10 cellular contexts compared by ENCODE assay signal in the genomic region with DNA sequence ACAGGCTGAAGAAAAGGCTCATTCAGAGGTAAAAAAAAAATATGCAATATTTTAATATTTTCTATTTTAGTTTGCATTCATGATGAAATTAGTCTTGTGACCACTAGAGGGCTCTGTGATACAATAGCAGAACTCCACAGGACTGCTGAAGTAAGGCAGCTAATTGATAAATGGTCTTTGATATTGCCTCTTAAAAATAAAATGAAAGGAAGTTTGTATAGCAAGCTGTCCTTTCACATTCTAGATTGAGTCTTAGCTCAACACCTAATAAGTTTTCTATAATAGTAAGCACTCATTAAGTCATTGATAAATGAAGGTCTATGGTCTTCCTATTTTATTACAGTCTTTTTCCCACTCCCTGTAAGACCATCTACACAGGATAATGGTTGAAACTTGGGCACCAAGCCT.
DNase-seq lines count a peak whose midpoint lies in the region; ATAC-seq and TF ChIP-seq lines count a peak whose summit lies in the region.
"Had no signal": no experiment of that assay in that cellular context is flagged by ENCODE, and none has a peak within 500 bp of the region (broad histone marks: within the 10 kb centered on the region; RNA-seq: fewer than 3 reads in every experiment).

No MANE protein-coding gene starts in this region.

- intact Hi-C loops in head of caudate nucleus (cut with DNase I) = no loop called here

- DNase-seq in NOMO-1 treated with DMSO at 0.1 percent for 48 hours (lab: John Stamatoyannopoulos, UW; ENCODE audit: unreplicated experiment) (peak; percentile 43), NOMO-1 treated with dmso at 0.1 percent for 144 hours (lab: John Stamatoyannopoulos, UW; ENCODE audit: unreplicated experiment) (no peak), NCI-H2171 (lab: John Stamatoyannopoulos, UW) (peak; percentile 41), medulla oblongata (ENCODE audit: extremely low spot score) (peak; percentile 42), head of caudate nucleus (no peak)

- no peaks in the 10 kb centered on the region for H3K9me3 Mint-ChIP-seq in brain
- H3K9me3 Mint-ChIP-seq: activated naive CD4-positive, alpha-beta T cell treated with anti-CD3 and anti-CD28 coated beads, Interleukin-2, amount 50 U/mL, for 24 hours; CD4-positive, alpha-beta memory T cell had no signal

- H3K4me3 Mint-ChIP-seq in brain = no peak overlapping the region
- H3K4me3 Mint-ChIP-seq: activated naive CD4-positive, alpha-beta T cell treated with anti-CD3 and anti-CD28 coated beads, Interleukin-2, amount 50 U/mL, for 24 hours; CD4-positive, alpha-beta memory T cell had no signal

- peaks cover 39% of the 10 kb centered on the region for H3K4me1 Mint-ChIP-seq in brain
- H3K4me1 Mint-ChIP-seq: activated naive CD4-positive, alpha-beta T cell treated with anti-CD3 and anti-CD28 coated beads, Interleukin-2, amount 50 U/mL, for 24 hours; CD4-positive, alpha-beta memory T cell had no signal

- H3K27ac Mint-ChIP-seq in brain = no peak overlapping the region
- H3K27ac Mint-ChIP-seq: activated naive CD4-positive, alpha-beta T cell treated with anti-CD3 and anti-CD28 coated beads, Interleukin-2, amount 50 U/mL, for 24 hours; CD4-positive, alpha-beta memory T cell had no signal

- peak; percentile 76 to 83 for TF ChIP-seq CTCF in brain (conservative IDR thresholded peaks at IDR 0.05)

- H3K36me3 Mint-ChIP-seq in brain = peaks cover 6% of the 10 kb centered on the region
- H3K36me3 Mint-ChIP-seq: activated naive CD4-positive, alpha-beta T cell treated with anti-CD3 and anti-CD28 coated beads, Interleukin-2, amount 50 U/mL, for 24 hours; CD4-positive, alpha-beta memory T cell had no signal

- no peaks in the 10 kb centered on the region for H3K27me3 Mint-ChIP-seq in brain
- H3K27me3 Mint-ChIP-seq: CD4-positive, alpha-beta memory T cell had no signal

- ATAC-seq in HG02798 (IDR thresholded peaks at IDR 0.05; ENCODE audit: poor library complexity, unreplicated experiment) = peak; percentile 81
- no peak for ATAC-seq in HG03045 (IDR thresholded peaks at IDR 0.05; ENCODE audit: unreplicated experiment)

Comparison
In these comparisons a context has a peak if more than half of its experiments do, and no peak if none do; other contexts are left out.
1. DNase-seq: peak in NOMO-1 treated with DMSO at 0.1 percent for 48 hours (single experiment), NCI-H2171 (single experiment) and medulla oblongata (single experiment); none in NOMO-1 treated with dmso at 0.1 percent for 144 hours (single experiment) and head of caudate nucleus (0 of 42).